ENCODE assay signal across 9 cellular contexts in the genomic region with DNA sequence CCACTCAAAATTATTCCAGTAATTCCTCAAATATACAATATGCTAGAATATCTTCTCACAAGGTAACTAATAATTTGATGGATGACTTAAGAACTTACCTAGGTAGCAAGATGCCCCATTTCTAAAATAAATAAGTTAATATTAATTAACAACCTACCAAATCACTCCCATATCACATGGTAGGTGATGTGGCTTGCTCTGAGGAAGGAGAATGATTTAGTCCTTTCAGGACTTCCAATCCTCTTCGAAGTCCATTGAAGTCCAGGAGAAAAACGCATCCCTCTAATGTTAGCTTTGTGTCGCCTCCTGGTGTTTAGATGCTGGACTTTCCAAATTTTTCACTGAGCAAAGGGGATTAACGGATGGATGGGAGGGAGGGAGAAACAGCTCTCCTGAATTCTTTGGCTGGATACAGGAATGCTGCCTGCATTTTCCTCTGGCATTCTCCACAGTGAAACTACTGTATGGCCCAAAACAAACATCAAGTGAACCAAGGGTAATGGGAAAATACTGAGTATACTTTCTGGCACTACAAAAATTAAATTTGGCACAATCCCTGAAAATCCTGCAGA. TPM values are rescaled to one million over a fixed set of nuclear protein-coding genes. Genes with fewer than 3 reads are reported as not detected.
DNase-seq lines count a peak whose midpoint lies in the region; TF ChIP-seq lines count a peak whose summit lies in the region.
"Had no signal": no experiment of that assay in that cellular context is flagged by ENCODE, and none has a peak within 500 bp of the region (broad histone marks: within the 10 kb centered on the region; RNA-seq: fewer than 3 reads in every experiment).

No MANE protein-coding gene starts in this region.

- in situ Hi-C loops in G401 (cut with HindIII; ENCODE audit: low sequenced_read_pairs), result no loop called here

- no peak overlapping the region for H3K4ac ChIP-seq in trophoblast cell (ENCODE audit: low read depth, low read length)

- H3K36me3 ChIP-seq in esophagus squamous epithelium (no peaks in the 10 kb centered on the region), trophoblast cell (ENCODE audit: control insufficient read depth in 1 of 2, insufficient read depth in 2 of 2, low read length in 2 of 2) (peaks cover 7 to 16% of the 10 kb centered on the region in 2 experiments)
- H3K36me3 ChIP-seq in CD4-positive, alpha-beta memory T cell (ENCODE audit: insufficient read depth, low read length), result no peaks in the 10 kb centered on the region

- no peaks in the 10 kb centered on the region for H3K27me3 ChIP-seq in esophagus squamous epithelium
- H3K27me3 ChIP-seq in trophoblast cell (ENCODE audit: insufficient read depth, low read length), result no peaks in the 10 kb centered on the region
- H3K27me3 ChIP-seq in CD4-positive, alpha-beta memory T cell (ENCODE audit: insufficient read depth, low read length), result no peaks in the 10 kb centered on the region

- intact Hi-C loops in esophagus squamous epithelium (cut with DNase I), result no loop called here
- intact Hi-C loops in CD4-positive, alpha-beta memory T cell (cut with micrococcal nuclease), result no loop called here

- H4K8ac ChIP-seq in trophoblast cell (ENCODE audit: low read depth, low read length), result no peak overlapping the region

- peaks cover 7% of the 10 kb centered on the region for H3K79me1 ChIP-seq in trophoblast cell (ENCODE audit: low read length)

- TF ChIP-seq POLR2A in esophagus squamous epithelium (IDR thresholded peaks at IDR 0.05), result no peak

- peak overlapping the region; percentile 20 to 66 (median 50) for H3K27ac ChIP-seq in esophagus squamous epithelium
- H3K27ac ChIP-seq in trophoblast cell (ENCODE audit: low read depth, low read length), result no peak overlapping the region
- no peak overlapping the region for H3K27ac ChIP-seq in CD4-positive, alpha-beta memory T cell (ENCODE audit: low read depth, low read length)
- H3K27ac ChIP-seq: PC-9 had no signal

- peaks cover 2% of the 10 kb centered on the region for H3K79me2 ChIP-seq in trophoblast cell (ENCODE audit: control insufficient read depth, insufficient read depth, low read length, poor library complexity)

- H3K4me1 ChIP-seq in esophagus squamous epithelium (peaks cover 7 to 80% (median 32%) of the 10 kb centered on the region in 3 donors), trophoblast cell (ENCODE audit: control insufficient read depth in 1 of 2, insufficient read depth in 2 of 2, low read length in 2 of 2) (peaks cover 0 to 6% of the 10 kb centered on the region in 2 experiments)
- H3K4me1 ChIP-seq in CD4-positive, alpha-beta memory T cell (ENCODE audit: insufficient read depth, low read length), result no peaks in the 10 kb centered on the region

- no peak overlapping the region for H3K14ac ChIP-seq in trophoblast cell (ENCODE audit: low read length)

- no peaks in the 10 kb centered on the region for H3K36me3 Mint-ChIP-seq in CD4-positive, alpha-beta memory T cell

- H3K9ac ChIP-seq in trophoblast cell (ENCODE audit: low read length), result no peak overlapping the region

- no peak overlapping the region for H2AFZ ChIP-seq in trophoblast cell (ENCODE audit: insufficient read depth, low read length, poor library complexity)
- H2AFZ ChIP-seq: PC-9 had no signal

- no peak overlapping the region for H3K4me3 Mint-ChIP-seq in CD4-positive, alpha-beta memory T cell

- no peaks in the 10 kb centered on the region for H3K9me3 ChIP-seq in esophagus squamous epithelium
- no peaks in the 10 kb centered on the region for H3K9me3 ChIP-seq in trophoblast cell (ENCODE audit: insufficient read depth, low read depth, low read length)
- no peaks in the 10 kb centered on the region for H3K9me3 ChIP-seq in CD4-positive, alpha-beta memory T cell (ENCODE audit: control insufficient read depth in 1 of 2, low read length in 2 of 2)

- H3K23ac ChIP-seq in trophoblast cell (ENCODE audit: low read length), result no peak overlapping the region

- no peak overlapping the region for H2AK5ac ChIP-seq in trophoblast cell (ENCODE audit: low read length)

- H4K12ac ChIP-seq in trophoblast cell (ENCODE audit: low read depth, low read length), result no peak overlapping the region

- H3K9me3 Mint-ChIP-seq in CD4-positive, alpha-beta memory T cell, result peaks cover 0 to 1% (median 0%) of the 10 kb centered on the region in 8 donors

- no peak overlapping the region for H2BK12ac ChIP-seq in trophoblast cell (ENCODE audit: low read length)

- H2BK5ac ChIP-seq in trophoblast cell (ENCODE audit: low read depth, low read length, poor library complexity), result no peak overlapping the region

- no peaks in the 10 kb centered on the region for H3K4me1 Mint-ChIP-seq in CD4-positive, alpha-beta memory T cell

- peak in 4 of 6 experiments; percentile 12 to 44 (median 20) for TF ChIP-seq CTCF in esophagus squamous epithelium (IDR thresholded peaks at IDR 0.05)

- 26 to 56% methylated on average over 4 of the region's 4 CpGs for WGBS in esophagus squamous epithelium, 2 donors
- WGBS in trophoblast cell (ENCODE audit: extremely low coverage, insufficient coverage, insufficient read length), result no CpG with 5 or more reads among the region's 4 CpGs

- no peak overlapping the region for H3K18ac ChIP-seq in trophoblast cell (ENCODE audit: low read length)

- peaks cover 2 to 5% of the 10 kb centered on the region in 2 donors for H3K27me3 Mint-ChIP-seq in CD4-positive, alpha-beta memory T cell

- H3K4me3 ChIP-seq in esophagus squamous epithelium (no peak overlapping the region), trophoblast cell (ENCODE audit: low read depth, low read length) (no peak overlapping the region)
- H3K4me3 ChIP-seq in CD4-positive, alpha-beta memory T cell (ENCODE audit: low read length in 2 of 2), result no peak overlapping the region
- H3K4me3 ChIP-seq: PC-9 had no signal

- no peak overlapping the region for H3K27ac Mint-ChIP-seq in CD4-positive, alpha-beta memory T cell

- no peak overlapping the region for H4K91ac ChIP-seq in trophoblast cell (ENCODE audit: low read depth, low read length)

- CTCF ChIA-PET in CD4-positive, alpha-beta memory T cell (lab: Charles Lee; ENCODE audit: partially characterized antibody), result no interaction called here

- DNase-seq in GM03348 (ENCODE audit: low spot score) (peak; percentile 13), NCI-H446 treated with DMSO at 0.1 percent for 48 hours (lab: John Stamatoyannopoulos, UW) (peak; percentile 78), esophagus squamous epithelium (lab: John Stamatoyannopoulos, UW) (no peak), trophoblast cell (peak; percentile 43 to 74), LoVo (ENCODE audit: low spot score) (no peak), G401 (ENCODE audit: low spot score) (no peak)
- no peak for DNase-seq in CD4-positive, alpha-beta memory T cell
- DNase-seq: NCI-H1105 treated with DMSO at 0.1 percent for 48 hours, PC-9 had no signal

- POLR2A ChIA-PET in CD4-positive, alpha-beta memory T cell (lab: Charles Lee; ENCODE audit: partially characterized antibody), result no interaction called here

- H3K4me2 ChIP-seq in trophoblast cell (ENCODE audit: low read length), result no peak overlapping the region
- H3K4me2 ChIP-seq: PC-9 had no signal

- H2BK120ac ChIP-seq in trophoblast cell (ENCODE audit: insufficient read depth, low read length, poor library complexity), result no peak overlapping the region

RNA-seq across cellular contexts. Expression of a gene that starts 58.6 kb away (rescaled TPM):
- total RNA-seq in esophagus squamous epithelium, result 10 to 100 TPM in 2 of 4 donors, 1 to 10 TPM in 2; 3.4 to 29.2 (median 12.6) TPM
- 24.6 and 25.1 TPM in 2 replicates for polyA plus RNA-seq in trophoblast cell (2013)
- 0.25 and 0.31 TPM in 2 replicates for total RNA-seq in G401 (2014; rRNA removed; shearing (Covaris generic))
- not detected for total RNA-seq in CD4-positive, alpha-beta memory T cell
- not detected for polyA plus RNA-seq in CD4-positive, alpha-beta memory T cell

Comparison
In these comparisons a context has a peak if more than half of its experiments do, and no peak if none do; other contexts are left out.
1. DNase-seq: peak in GM03348 (single experiment), NCI-H446 treated with DMSO at 0.1 percent for 48 hours (single experiment) and trophoblast cell (2 of 2); none in esophagus squamous epithelium (single experiment), LoVo (single experiment), G401 (single experiment) and CD4-positive, alpha-beta memory T cell (0 of 5).
2. H3K27ac ChIP-seq: peak in esophagus squamous epithelium (4 of 4); none in trophoblast cell (single experiment) and CD4-positive, alpha-beta memory T cell (single experiment).